In genomic region chr5:57178238-57178637, GRCh38 we compare ENCODE assay signal across 8 cellular contexts. TPM values are rescaled to one million over a fixed set of nuclear protein-coding genes. Genes with fewer than 3 reads are reported as not detected.
A peak's percentile ranks its signal among the peaks of the same experiment; 100 is the strongest.
DNase-seq lines count a peak whose midpoint lies in the region; ATAC-seq and TF ChIP-seq lines count a peak whose summit lies in the region.
"Not testable (repeated sequence)": the region's sequence is repeated elsewhere in the genome, so short reads cannot be mapped to it uniquely, and the experiment has no call there.

No MANE protein-coding gene starts in this region.

- peaks cover 16% of the 10 kb centered on the region for H3F3A ChIP-seq in neural progenitor cell (ENCODE audit: low read depth)

- peaks cover 93% of the 10 kb centered on the region for H3K79me2 ChIP-seq in neural progenitor cell (ENCODE audit: low read depth)

- ATAC-seq in T-helper 17 cell = not testable (repeated sequence)

- H3K36me3 ChIP-seq in BJ (ENCODE audit: control insufficient read depth, insufficient read depth, low read length); adipocyte (ENCODE audit: control insufficient read depth, insufficient read depth, low read length, severe bottlenecking); neural progenitor cell: not testable (repeated sequence)
- H3K36me3 ChIP-seq in endodermal cell (ENCODE audit: control insufficient read depth, insufficient read depth, low read length) = peaks cover 44% of the 10 kb centered on the region

- H3K4me1 Mint-ChIP-seq in T-helper 17 cell = peaks cover 38% of the 10 kb centered on the region
- peaks cover 28% of the 10 kb centered on the region for H3K4me1 Mint-ChIP-seq in endodermal cell
- H3K4me1 Mint-ChIP-seq in immature natural killer cell = peaks cover 79% of the 10 kb centered on the region in 2 donors
- H3K4me1 Mint-ChIP-seq in neural progenitor cell = peaks cover 41% of the 10 kb centered on the region
- peaks cover 67% of the 10 kb centered on the region for H3K4me1 Mint-ChIP-seq in stimulated activated naive CD8-positive, alpha-beta T cell treated with anti-CD3 and anti-CD28 coated beads, Interleukin-15, Interleukin-2, amounts not matched to agents 100 ng/mL and 50 ng/mL, for 24 hours (ENCODE audit: low read depth)

- not testable (repeated sequence) for H3K36me3 Mint-ChIP-seq in T-helper 17 cell (ENCODE audit: low read depth); immature natural killer cell
- H3K36me3 Mint-ChIP-seq in endodermal cell (ENCODE audit: low read depth) = peaks cover 44% of the 10 kb centered on the region
- H3K36me3 Mint-ChIP-seq in neural progenitor cell = peaks cover 49% of the 10 kb centered on the region
- peaks cover 64% of the 10 kb centered on the region for H3K36me3 Mint-ChIP-seq in stimulated activated naive CD8-positive, alpha-beta T cell treated with anti-CD3 and anti-CD28 coated beads, Interleukin-15, Interleukin-2, amounts not matched to agents 100 ng/mL and 50 ng/mL, for 24 hours (ENCODE audit: low read depth)

- peak overlapping the region; percentile 13 for H3K9ac ChIP-seq in adipocyte (ENCODE audit: low read length)
- not testable (repeated sequence) for H3K9ac ChIP-seq in endodermal cell (ENCODE audit: extremely low read depth, low read length, poor library complexity, severe bottlenecking); neural progenitor cell

- H3K4me2 ChIP-seq in neural progenitor cell = peak overlapping the region; percentile 86

- H3K27ac ChIP-seq in HL-60 (replicated peaks); endodermal cell (ENCODE audit: low read depth, low read length); neural progenitor cell: not testable (repeated sequence)

- peaks cover 48% of the 10 kb centered on the region for H3K4me1 ChIP-seq in adipocyte (ENCODE audit: control insufficient read depth, insufficient read depth, low read length)
- H3K4me1 ChIP-seq in endodermal cell (ENCODE audit: control insufficient read depth, insufficient read depth, low read length) = not testable (repeated sequence)
- peaks cover 22% of the 10 kb centered on the region for H3K4me1 ChIP-seq in neural progenitor cell

- not testable (repeated sequence) for DNase-seq in BJ (ENCODE audit: low read depth); HL-60 (ENCODE audit: low read depth in 1 of 2, low spot score in 1 of 2); T-helper 17 cell; adipocyte (ENCODE audit: low read depth); endodermal cell; immature natural killer cell; neural progenitor cell (ENCODE audit: low spot score)

- H3K4me3 ChIP-seq in BJ (ENCODE audit: low read depth, low read length) = peak overlapping the region; percentile 7
- H3K4me3 ChIP-seq in HL-60 (replicated peaks; ENCODE audit: insufficient read depth, low read length) = peak overlapping the region; percentile 62
- H3K4me3 ChIP-seq in adipocyte (ENCODE audit: low read length) = peak overlapping the region; percentile 97
- peak overlapping the region; percentile 100 for H3K4me3 ChIP-seq in endodermal cell (ENCODE audit: low read length)
- H3K4me3 ChIP-seq in neural progenitor cell = peak overlapping the region; percentile 93

- not testable (repeated sequence) for H3K9me3 ChIP-seq in T-helper 17 cell (ENCODE audit: control insufficient read depth, low read length, poor library complexity, severe bottlenecking); adipocyte (ENCODE audit: control insufficient read depth, low read length); endodermal cell (ENCODE audit: control insufficient read depth, low read length); neural progenitor cell (ENCODE audit: low read depth)

- not testable (repeated sequence) for H3K27me3 ChIP-seq in BJ (ENCODE audit: control insufficient read depth, insufficient read depth, low read length); HL-60 (ENCODE audit: insufficient read depth, poor library complexity, severe bottlenecking); adipocyte (replicated peaks; ENCODE audit: control insufficient read depth, insufficient read depth, low read length); endodermal cell (ENCODE audit: control insufficient read depth, insufficient read depth, low read length, poor library complexity, severe bottlenecking); neural progenitor cell

- H3K27ac Mint-ChIP-seq in T-helper 17 cell (peak overlapping the region; percentile 99), immature natural killer cell (peak overlapping the region; percentile 84 to 100 (median 90))
- not testable (repeated sequence) for H3K27ac Mint-ChIP-seq in endodermal cell; neural progenitor cell; stimulated activated naive CD8-positive, alpha-beta T cell treated with anti-CD3 and anti-CD28 coated beads, Interleukin-15, Interleukin-2, amounts not matched to agents 100 ng/mL and 50 ng/mL, for 24 hours

- H4K20me1 ChIP-seq in neural progenitor cell (ENCODE audit: low read depth) = peaks cover 88% of the 10 kb centered on the region

- 81 to 83% methylated on average over 3 to 12 of the region's 12 CpGs for WGBS in endodermal cell (ENCODE audit: insufficient coverage in 1 of 2, insufficient read length in 1 of 2), 2 experiments

- CTCF ChIA-PET in BJ (lab: Yijun Ruan, JAX) = not testable (repeated sequence)

- not testable (repeated sequence) for H3K9me3 Mint-ChIP-seq in endodermal cell; immature natural killer cell; neural progenitor cell; stimulated activated naive CD8-positive, alpha-beta T cell treated with anti-CD3 and anti-CD28 coated beads, Interleukin-15, Interleukin-2, amounts not matched to agents 100 ng/mL and 50 ng/mL, for 24 hours

- not testable (repeated sequence) for H2AFZ ChIP-seq in neural progenitor cell (replicated peaks)

- H3K27me3 Mint-ChIP-seq in T-helper 17 cell; endodermal cell (ENCODE audit: insufficient read depth); neural progenitor cell (ENCODE audit: insufficient read depth, low read depth); stimulated activated naive CD8-positive, alpha-beta T cell treated with anti-CD3 and anti-CD28 coated beads, Interleukin-15, Interleukin-2, amounts not matched to agents 100 ng/mL and 50 ng/mL, for 24 hours: not testable (repeated sequence)
- H3K27me3 Mint-ChIP-seq in immature natural killer cell (ENCODE audit: low read depth in 3 of 3) = peaks cover 16 to 32% (median 17%) of the 10 kb centered on the region in 3 donors

- POLR2A ChIA-PET in BJ (lab: Charles Lee) = not testable (repeated sequence)

- TF ChIP-seq CTCF in BJ (IDR thresholded peaks at IDR 0.05; ENCODE audit: insufficient read depth, low read depth, low read length); HL-60 (IDR thresholded peaks at IDR 0.05; ENCODE audit: insufficient read depth, low read length); endodermal cell (conservative IDR thresholded peaks at IDR 0.05); neural progenitor cell (IDR thresholded peaks at IDR 0.05): not testable (repeated sequence)

- peak overlapping the region; percentile 99 for H3K4me3 Mint-ChIP-seq in T-helper 17 cell
- peak overlapping the region; percentile 99 for H3K4me3 Mint-ChIP-seq in endodermal cell
- peak overlapping the region; percentile 96 to 100 (median 97) for H3K4me3 Mint-ChIP-seq in immature natural killer cell
- H3K4me3 Mint-ChIP-seq in neural progenitor cell = peak overlapping the region; percentile 51
- H3K4me3 Mint-ChIP-seq in stimulated activated naive CD8-positive, alpha-beta T cell treated with anti-CD3 and anti-CD28 coated beads, Interleukin-15, Interleukin-2, amounts not matched to agents 100 ng/mL and 50 ng/mL, for 24 hours = peak overlapping the region; percentile 92

RNA-seq across cellular contexts. Expression of gene GPBP1, which starts 4.4 kb away (rescaled TPM):
- polyA plus RNA-seq in BJ (2011; rRNA removed) = 13.1 and 34.0 TPM in 2 replicates
- 9.9 and 10.6 TPM in 2 replicates for polyA minus RNA-seq in BJ (2011; rRNA and poly(A)+ RNA removed)
- 100 to 1,000 TPM; 135 to 136 TPM for total RNA-seq in T-helper 17 cell
- 100 to 1,000 TPM; 109 to 124 TPM for total RNA-seq in endodermal cell
- polyA plus RNA-seq in endodermal cell (2013, experiment 1 of 2) = 90.3 TPM
- 95.6 TPM for polyA plus RNA-seq in endodermal cell (2013, experiment 2 of 2)
- polyA plus RNA-seq in immature natural killer cell = 10 to 100 TPM; 60.7 to 95.6 (median 80.4) TPM
- total RNA-seq in neural progenitor cell (ENCODE audit: low replicate concordance) = 179 and 321 TPM in 2 replicates

Comparison
In these comparisons a context has a peak if more than half of its experiments do, and no peak if none do; other contexts are left out.
1. H3K4me3 ChIP-seq: peak in every context shown above with its lines; median percentile 100 in endodermal cell; 97 in adipocyte; 93 in neural progenitor cell; 62 in HL-60; 7 in BJ.